29 cellular contexts compared by ENCODE assay signal in genomic region chr2:54536720-54537119, GRCh38.
"Had no signal": no experiment of that assay in that cellular context is flagged by ENCODE, and none has a peak within 500 bp of the region (broad histone marks: within the 10 kb centered on the region; RNA-seq: fewer than 3 reads in every experiment).

No MANE protein-coding gene starts in this region.

- H3K4me3 ChIP-seq: colonic mucosa, coronary artery, dorsolateral prefrontal cortex, esophagus muscularis mucosa, esophagus squamous epithelium, gastrocnemius medialis, gastroesophageal sphincter, heart left ventricle, heart right ventricle had no signal

- H3K27ac ChIP-seq: colonic mucosa, coronary artery, epithelial cell of prostate, esophagus squamous epithelium, foreskin keratinocyte, gastrocnemius medialis, gastroesophageal sphincter, heart left ventricle had no signal

- H3K27me3 Mint-ChIP-seq: effector memory CD8-positive, alpha-beta T cell had no signal

- ATAC-seq: effector memory CD8-positive, alpha-beta T cell; esophagus mucosa; foreskin keratinocyte; gastrocnemius medialis; gastroesophageal sphincter; heart left ventricle; heart right ventricle had no signal

- H3K9me3 Mint-ChIP-seq: dendritic cell treated with granulocyte-macrophage colony-stimulating factor and Interleukin-4, amounts not matched to agents 40 ng/mL and 50 ng/mL, for 4 days; effector memory CD8-positive, alpha-beta T cell; endodermal cell had no signal

- H3K9me3 ChIP-seq: colonic mucosa, esophagus muscularis mucosa, esophagus squamous epithelium, gastrocnemius medialis, gastroesophageal sphincter, heart left ventricle, heart right ventricle had no signal

- H3K36me3 ChIP-seq: colonic mucosa, esophagus squamous epithelium had no signal

- H3K27ac Mint-ChIP-seq: dendritic cell treated with granulocyte-macrophage colony-stimulating factor and Interleukin-4, amounts not matched to agents 40 ng/mL and 50 ng/mL, for 4 days; effector memory CD8-positive, alpha-beta T cell; endodermal cell had no signal

- H3K27me3 ChIP-seq: colonic mucosa, dorsolateral prefrontal cortex, esophagus muscularis mucosa, esophagus squamous epithelium, foreskin keratinocyte, gastrocnemius medialis, gastroesophageal sphincter, heart left ventricle, heart right ventricle had no signal

- FAIRE-seq: colon, endometrium, endothelial cell of umbilical vein, frontal cortex had no signal

- DNase-seq: colonic mucosa; cortex of kidney; dermis blood vessel endothelial cell; dorsolateral prefrontal cortex; effector CD4-positive, alpha-beta T cell; effector CD8-positive, alpha-beta T cell; effector memory CD4-positive, alpha-beta T cell; effector memory CD8-positive, alpha-beta T cell; endodermal cell; erythroblast; esophagus squamous epithelium; foreskin fibroblast; foreskin keratinocyte; foreskin melanocyte; gastrocnemius medialis; glutamatergic neuron; head of caudate nucleus; heart left ventricle; heart right ventricle had no signal

- H3K4me3 Mint-ChIP-seq: dendritic cell treated with granulocyte-macrophage colony-stimulating factor and Interleukin-4, amounts not matched to agents 40 ng/mL and 50 ng/mL, for 4 days; effector memory CD8-positive, alpha-beta T cell; endodermal cell had no signal
